ENCODE assay signal across 17 cellular contexts in the genomic region with DNA sequence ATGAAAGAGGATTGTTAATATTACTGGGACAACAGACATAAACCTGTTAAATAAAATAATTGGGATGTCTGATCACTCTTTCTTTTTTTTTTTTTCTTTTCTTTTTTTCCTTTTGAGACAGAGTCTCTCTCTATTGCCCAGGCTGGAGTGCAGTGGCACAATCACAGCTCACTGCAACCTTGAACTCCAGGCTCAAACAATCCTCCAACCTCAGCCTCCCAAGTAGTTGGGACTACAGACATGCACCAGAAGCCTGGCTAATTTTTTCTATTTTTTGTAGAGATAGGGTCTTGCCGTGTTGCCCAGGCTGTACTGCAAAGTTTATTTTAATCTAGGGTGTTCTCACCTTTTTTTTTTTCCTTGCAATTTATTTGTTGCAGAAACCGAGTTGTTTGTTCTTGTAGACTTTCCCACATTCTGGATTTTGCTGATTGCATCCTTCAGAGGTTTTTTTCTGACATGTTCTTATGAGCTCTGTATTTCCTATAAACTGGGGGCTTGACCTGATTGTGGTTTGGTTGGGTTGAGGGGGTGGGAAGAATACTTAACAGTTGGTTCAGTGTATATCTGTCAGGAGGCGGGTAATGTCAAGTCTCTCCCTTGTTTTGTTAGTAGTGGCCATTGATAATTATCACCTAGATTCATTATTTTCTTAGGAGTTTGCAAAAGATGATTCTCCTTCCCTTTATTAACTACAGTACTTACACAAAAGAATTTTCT.
DNase-seq lines count a peak whose midpoint lies in the region; ATAC-seq and TF ChIP-seq lines count a peak whose summit lies in the region.
"Had no signal": no experiment of that assay in that cellular context is flagged by ENCODE, and none has a peak within 500 bp of the region (broad histone marks: within the 10 kb centered on the region; RNA-seq: fewer than 3 reads in every experiment).

No MANE protein-coding gene starts in this region.

- H3K4me2 ChIP-seq in DND-41 (ENCODE audit: insufficient read depth, low read length) (no peak overlapping the region), Karpas-422 (ENCODE audit: low read depth, low read length, poor library complexity, severe bottlenecking) (no peak overlapping the region)

- POLR2A ChIA-PET in T-cell (lab: Charles Lee) = no interaction called here

- H2AFZ ChIP-seq in DND-41 (ENCODE audit: low read depth, low read length) (no peak overlapping the region), Karpas-422 (ENCODE audit: low read length) (no peak overlapping the region)

- TF ChIP-seq CTCF in DND-41 (IDR thresholded peaks at IDR 0.05; ENCODE audit: borderline replicate concordance, extremely low read depth, low read length, poor library complexity, severe bottlenecking) (no peak), brain (conservative IDR thresholded peaks at IDR 0.05) (no peak), natural killer cell (IDR thresholded peaks at IDR 0.05) (no peak), suprapubic skin (IDR thresholded peaks at IDR 0.05) (no peak)

- 91% methylated on average over 3 of the region's 3 CpGs for WGBS in suprapubic skin

- H3K9me3 ChIP-seq in DND-41 (ENCODE audit: insufficient read depth, low read length, severe bottlenecking) (no peaks in the 10 kb centered on the region), Karpas-422 (ENCODE audit: low read length) (no peaks in the 10 kb centered on the region), suprapubic skin (no peaks in the 10 kb centered on the region)
- H3K9me3 ChIP-seq: body of pancreas, prostate gland, vagina had no signal

- peaks cover 10% of the 10 kb centered on the region; the same call in 1 of the 2 replicates for H4K20me1 ChIP-seq in DND-41 (ENCODE audit: insufficient read depth, low read length)
- H4K20me1 ChIP-seq in Karpas-422 (ENCODE audit: insufficient read depth, low read depth, low read length) = no peaks in the 10 kb centered on the region

- H3K36me3 Mint-ChIP-seq in brain (peaks cover 8% of the 10 kb centered on the region), natural killer cell (no peaks in the 10 kb centered on the region), T-cell (no peaks in the 10 kb centered on the region)

- H3K4me1 ChIP-seq in DND-41 (ENCODE audit: insufficient read depth, low read length) (peaks cover 22% of the 10 kb centered on the region), Karpas-422 (ENCODE audit: low read length) (peaks cover 50% of the 10 kb centered on the region), suprapubic skin (no peaks in the 10 kb centered on the region)
- H3K4me1 ChIP-seq: prostate gland had no signal

- no peaks in the 10 kb centered on the region for H3K36me3 ChIP-seq in DND-41 (ENCODE audit: insufficient read depth, low read length)
- H3K36me3 ChIP-seq in Karpas-422 (ENCODE audit: insufficient read depth, low read length) = no peaks in the 10 kb centered on the region
- no peaks in the 10 kb centered on the region for H3K36me3 ChIP-seq in suprapubic skin
- H3K36me3 ChIP-seq: prostate gland, vagina had no signal

- TF ChIP-seq POLR2A in suprapubic skin (IDR thresholded peaks at IDR 0.05) = no peak

- no peak for TF ChIP-seq EP300 in suprapubic skin (IDR thresholded peaks at IDR 0.05)

- no peaks in the 10 kb centered on the region for H3K9me2 ChIP-seq in Karpas-422 (replicated peaks; ENCODE audit: insufficient read depth, low read length)

- peak; percentile 24 for DNase-seq in DND-41
- DNase-seq in Karpas-422 = no peak
- no peak for DNase-seq in natural killer cell
- DNase-seq in cerebellar cortex (ENCODE audit: low spot score) = no peak
- no peak for DNase-seq in T-cell
- no peak for DNase-seq in suprapubic skin (ENCODE audit: low spot score in 2 of 2)
- DNase-seq in DMS53 treated with DMSO at 0.1 percent for 48 hours (lab: John Stamatoyannopoulos, UW; ENCODE audit: unreplicated experiment) = no peak
- DNase-seq: effector memory CD4-positive, alpha-beta T cell; foreskin melanocyte; kidney; NK-92 treated with Interleukin-12 subunit alpha and Interleukin-12 subunit beta, amount 100 ng/mL, for 24 hours; SIG-M5; stimulated activated CD4-positive, alpha-beta T cell treated with anti-CD3 and anti-CD28 coated beads, Interleukin-4, amount 100 ng/mL, for 1 hour had no signal

- H3K9ac ChIP-seq in DND-41 (ENCODE audit: low read depth, low read length) (no peak overlapping the region), Karpas-422 (ENCODE audit: low read length) (no peak overlapping the region)

- H3K27ac ChIP-seq in DND-41 (ENCODE audit: low read length) = 0 out of 2 replicates have a peak overlapping the region, but pooled peaks have one; percentile 3
- peak overlapping the region; percentile 56 for H3K27ac ChIP-seq in Karpas-422 (ENCODE audit: low read length)
- no peak overlapping the region for H3K27ac ChIP-seq in suprapubic skin
- H3K27ac ChIP-seq: body of pancreas, prostate gland, vagina had no signal

- H3K27me3 ChIP-seq in DND-41 (ENCODE audit: insufficient read depth, low read length, poor library complexity) (no peaks in the 10 kb centered on the region), Karpas-422 (ENCODE audit: low read length) (no peaks in the 10 kb centered on the region), suprapubic skin (no peaks in the 10 kb centered on the region)
- H3K27me3 ChIP-seq: body of pancreas, vagina had no signal

- no peaks in the 10 kb centered on the region for H3K27me3 Mint-ChIP-seq in brain
- no peaks in the 10 kb centered on the region for H3K27me3 Mint-ChIP-seq in natural killer cell (ENCODE audit: low read depth in 2 of 2)
- H3K27me3 Mint-ChIP-seq in T-cell = no peaks in the 10 kb centered on the region

- H3K79me2 ChIP-seq in DND-41 (ENCODE audit: insufficient read depth, low read length) = peaks cover 5% of the 10 kb centered on the region; the same call in 1 of the 2 replicates
- H3K79me2 ChIP-seq in Karpas-422 (ENCODE audit: low read length) = peaks cover 95% of the 10 kb centered on the region

- H3K9me3 Mint-ChIP-seq in brain (no peaks in the 10 kb centered on the region), natural killer cell (no peaks in the 10 kb centered on the region), T-cell (no peaks in the 10 kb centered on the region)

- H3K27ac Mint-ChIP-seq in brain = peak overlapping the region in 3 of 5 experiments; percentile 71 to 93 (median 90)
- H3K27ac Mint-ChIP-seq in natural killer cell = peak overlapping the region; percentile 70 to 84
- H3K27ac Mint-ChIP-seq in T-cell = no peak overlapping the region

- CTCF ChIA-PET in T-cell (lab: Charles Lee) = interaction anchor here in 1 of 2 donors (0.5 kb wide), 1 partner anchor 572 kb away, joined by 5 read pairs; no protein-coding TSS in a partner anchor

- H3K4me1 Mint-ChIP-seq in brain = peaks cover 44% of the 10 kb centered on the region
- peaks cover 45 to 62% of the 10 kb centered on the region in 2 donors for H3K4me1 Mint-ChIP-seq in natural killer cell
- H3K4me1 Mint-ChIP-seq in T-cell = peaks cover 0 to 12% (median 7%) of the 10 kb centered on the region in 3 donors

- no peak overlapping the region for H3K4me3 Mint-ChIP-seq in brain
- peak overlapping the region; percentile 70 for H3K4me3 Mint-ChIP-seq in natural killer cell
- H3K4me3 Mint-ChIP-seq in T-cell = no peak overlapping the region

- H3K4me3 ChIP-seq in DND-41 (ENCODE audit: low read depth in 1 of 2, low read length in 2 of 2) (no peak overlapping the region), Karpas-422 (ENCODE audit: low read length) (no peak overlapping the region), suprapubic skin (no peak overlapping the region)
- H3K4me3 ChIP-seq: body of pancreas, prostate gland, vagina had no signal

- intact Hi-C loops in natural killer cell (cut with micrococcal nuclease) = no loop called here

- ATAC-seq in DND-41 (ENCODE audit: insufficient read depth, low read depth) (peak; percentile 76), natural killer cell (peak in 1 of 3 donors; percentile 67), T-cell (replicated peaks in 1 of 4) (no peak)
- ATAC-seq: body of pancreas had no signal

Comparison
In these comparisons a context has a peak if more than half of its experiments do, and no peak if none do; other contexts are left out.
1. H3K27ac Mint-ChIP-seq: peak in brain (3 of 5) and natural killer cell (2 of 2); none in T-cell (0 of 2).